Comparison of ENCODE assay signal across 9 cellular contexts in the genomic region with DNA sequence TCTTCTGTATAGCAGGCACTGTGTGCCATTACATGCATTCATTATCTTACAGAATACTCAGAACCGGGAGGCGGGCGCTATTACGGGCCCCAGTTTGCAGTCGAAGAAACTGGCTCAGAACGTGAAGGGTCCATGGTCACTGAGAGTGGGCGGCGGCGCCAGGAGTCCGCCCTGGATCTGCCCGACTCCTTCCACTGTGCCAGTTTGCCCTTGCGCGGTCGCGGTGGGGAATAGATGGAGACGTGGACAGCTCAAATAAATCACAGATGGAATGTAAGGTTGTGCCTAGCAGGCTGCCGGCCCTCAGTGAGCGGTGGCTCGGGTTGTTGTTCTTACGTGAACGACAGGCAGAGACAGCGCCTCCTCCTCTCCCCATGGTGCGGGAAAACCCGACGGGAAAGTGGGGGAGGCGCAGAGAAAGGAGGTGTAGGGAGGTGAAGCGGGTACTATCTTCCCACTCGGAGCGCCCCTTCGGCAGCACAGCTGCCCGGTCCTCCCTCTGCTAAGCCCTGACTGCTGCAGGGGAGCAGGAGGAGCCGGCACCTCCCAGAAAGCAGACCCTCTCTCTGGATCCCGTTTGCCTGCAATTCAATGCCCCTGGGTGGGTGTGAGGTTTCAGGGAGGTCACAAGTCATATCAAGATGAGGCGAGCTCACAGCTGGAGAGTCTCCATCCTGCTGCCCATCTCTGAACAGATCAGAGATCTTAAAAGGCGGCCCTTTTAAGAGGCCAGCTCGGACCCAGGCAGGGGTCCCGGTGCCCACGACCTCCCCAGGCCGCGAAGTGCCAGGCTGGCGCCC. TPM values are rescaled to one million over a fixed set of nuclear protein-coding genes. Genes with fewer than 3 reads are reported as not detected.
DNase-seq lines count a peak whose midpoint lies in the region; ATAC-seq and TF ChIP-seq lines count a peak whose summit lies in the region.
"Had no signal": no experiment of that assay in that cellular context is flagged by ENCODE, and none has a peak within 500 bp of the region (broad histone marks: within the 10 kb centered on the region; RNA-seq: fewer than 3 reads in every experiment).

No MANE protein-coding gene starts in this region.

- no peaks in the 10 kb centered on the region for H3K9me2 ChIP-seq in MM.1S (replicated peaks; ENCODE audit: insufficient read depth, low read length)

- DNase-seq in DMS 273 (lab: John Stamatoyannopoulos, UW; ENCODE audit: unreplicated experiment), result peak; percentile 99
- DNase-seq in MM.1S, result no peak
- peak; percentile 54 for DNase-seq in activated T-cell treated with anti-CD3 and anti-CD28 coated beads, Interleukin-2, amount 50 U/mL, for 1 hour
- peak; percentile 8 for DNase-seq in foreskin melanocyte
- DNase-seq in omental fat pad (ENCODE audit: low spot score), result no peak
- no peak for DNase-seq in HK-2 (ENCODE audit: unreplicated experiment)
- DNase-seq in effector CD8-positive, alpha-beta T cell (lab: John Stamatoyannopoulos, UW), result no peak

- peak; percentile 30 for ATAC-seq in omental fat pad (ENCODE audit: low FRiP score)
- no peak for ATAC-seq in GM21786 (IDR thresholded peaks at IDR 0.05; ENCODE audit: unreplicated experiment)

- TF ChIP-seq CTCF in MM.1S (IDR thresholded peaks at IDR 0.05; ENCODE audit: low read length) (no peak), omental fat pad (IDR thresholded peaks at IDR 0.05) (no peak)

- no peak overlapping the region for H3K9ac ChIP-seq in MM.1S (ENCODE audit: low read length)

- H2AFZ ChIP-seq in MM.1S (ENCODE audit: low read length), result peak overlapping the region; percentile 96

- H4K20me1 ChIP-seq in MM.1S (ENCODE audit: insufficient read depth, low read length), result no peaks in the 10 kb centered on the region

- H3K27me3 ChIP-seq in MM.1S (replicated peaks; ENCODE audit: insufficient read depth, low read length), result peaks cover 16% of the 10 kb centered on the region

- H3K36me3 ChIP-seq in MM.1S (replicated peaks; ENCODE audit: insufficient read depth, low read length), result no peaks in the 10 kb centered on the region

- no peaks in the 10 kb centered on the region for H3K9me3 ChIP-seq in MM.1S (replicated peaks; ENCODE audit: insufficient read depth, low read length)

- no peaks in the 10 kb centered on the region for H3F3A ChIP-seq in MM.1S (ENCODE audit: insufficient read depth, low read length)

- H3K27ac ChIP-seq in MM.1S (ENCODE audit: low read length), result no peak overlapping the region

- no peaks in the 10 kb centered on the region for H3K79me2 ChIP-seq in MM.1S (ENCODE audit: low read length)

- H3K4me3 ChIP-seq in MM.1S (ENCODE audit: low read length), result peak overlapping the region; percentile 60

- H3K4me1 ChIP-seq in MM.1S (ENCODE audit: low read length), result peaks cover 24% of the 10 kb centered on the region

- peak overlapping the region; percentile 94 for H3K4me2 ChIP-seq in MM.1S (ENCODE audit: low read depth, low read length)

RNA-seq across cellular contexts. Expression of a gene that starts 1.1 kb away (rescaled TPM):
- 10 to 100 TPM in 2 of 4 donors, 1 to 10 TPM in 2; 1.6 to 15.6 (median 9.0) TPM for total RNA-seq in omental fat pad
- total RNA-seq: LHCN-M2 had no signal

RNA-seq across cellular contexts. Expression of a gene that starts 57.5 kb away (rescaled TPM):
- total RNA-seq in omental fat pad, result 100 to 1,000 TPM in 1 of 4 donors, 10 to 100 TPM in 3; 45.4 to 119 (median 60.1) TPM

RNA-seq across cellular contexts. Expression of a gene that starts 58.0 kb away (rescaled TPM):
- 10 to 100 TPM; 34.8 to 38.3 (median 36.2) TPM for total RNA-seq in omental fat pad

Comparison
In these comparisons a context has a peak if more than half of its experiments do, and no peak if none do; other contexts are left out.
1. DNase-seq: peak in DMS 273 (single experiment), activated T-cell treated with anti-CD3 and anti-CD28 coated beads, Interleukin-2, amount 50 U/mL, for 1 hour (single experiment) and foreskin melanocyte (single experiment); none in MM.1S (single experiment), omental fat pad (single experiment), HK-2 (single experiment) and effector CD8-positive, alpha-beta T cell (single experiment).